Comparison of ENCODE assay signal across 15 cellular contexts in genomic region chr3:106957021-106957420, GRCh38.
DNase-seq lines count a peak whose midpoint lies in the region; ATAC-seq and TF ChIP-seq lines count a peak whose summit lies in the region.
"Had no signal": no experiment of that assay in that cellular context is flagged by ENCODE, and none has a peak within 500 bp of the region (broad histone marks: within the 10 kb centered on the region; RNA-seq: fewer than 3 reads in every experiment).

No MANE protein-coding gene starts in this region.

- H3K4me3 Mint-ChIP-seq in HFFc6 = no peak overlapping the region; the same call in 1 of the 2 replicates
- H3K4me3 Mint-ChIP-seq in stimulated activated memory B cell treated with anti-CD40 and anti-IgM and Interleukin-4, amounts not matched to agents 10 μg/mL and 1 μg/mL and 100 μg/mL, for 72 hours = no peak overlapping the region

- peak overlapping the region; percentile 0 for H3K27ac Mint-ChIP-seq in HFFc6
- no peak overlapping the region for H3K27ac Mint-ChIP-seq in stimulated activated memory B cell treated with anti-CD40 and anti-IgM and Interleukin-4, amounts not matched to agents 10 μg/mL and 1 μg/mL and 100 μg/mL, for 72 hours

- H3K27me3 Mint-ChIP-seq in HFFc6 (ENCODE audit: insufficient read depth) = no peaks in the 10 kb centered on the region
- H3K27me3 Mint-ChIP-seq in stimulated activated memory B cell treated with anti-CD40 and anti-IgM and Interleukin-4, amounts not matched to agents 10 μg/mL and 1 μg/mL and 100 μg/mL, for 72 hours = no peaks in the 10 kb centered on the region

- no peak for ATAC-seq in stimulated activated memory B cell treated with anti-CD40 and anti-IgM and Interleukin-4, amounts not matched to agents 10 μg/mL and 1 μg/mL and 100 μg/mL, for 72 hours
- ATAC-seq: K562 had no signal

- peak; percentile 18 for DNase-seq in HFFc6
- DNase-seq in amniotic stem cell (lab: John Stamatoyannopoulos, UW) = peak; percentile 5
- DNase-seq in fibroblast of peridontal ligament (ENCODE audit: extremely low read depth) = peak; percentile 55
- no peak for DNase-seq in NCI-H1930 (lab: John Stamatoyannopoulos, UW)
- DNase-seq in putamen (ENCODE audit: low spot score) = no peak
- DNase-seq in activated CD4-positive, alpha-beta T cell treated with anti-CD3 and anti-CD28 coated beads, Interleukin-2, amount 50 U/mL, for 4 hours = no peak
- DNase-seq: C1 segment of cervical spinal cord, DMS153, NCI-H1048, NCI-H146, NCI-H2227 treated with DMSO at 0.1 percent for 48 hours, NCI-H524 treated with DMSO at 0.1 percent for 48 hours, OCI-M1 had no signal

- H3K4me1 Mint-ChIP-seq in HFFc6 (ENCODE audit: low read depth) = peaks cover 20% of the 10 kb centered on the region
- H3K4me1 Mint-ChIP-seq in stimulated activated memory B cell treated with anti-CD40 and anti-IgM and Interleukin-4, amounts not matched to agents 10 μg/mL and 1 μg/mL and 100 μg/mL, for 72 hours = no peaks in the 10 kb centered on the region

- H3K36me3 Mint-ChIP-seq in HFFc6 (ENCODE audit: low read depth) = peaks cover 10% of the 10 kb centered on the region; the same call in 1 of the 2 replicates
- no peaks in the 10 kb centered on the region for H3K36me3 Mint-ChIP-seq in stimulated activated memory B cell treated with anti-CD40 and anti-IgM and Interleukin-4, amounts not matched to agents 10 μg/mL and 1 μg/mL and 100 μg/mL, for 72 hours

- TF ChIP-seq CTCF in HFFc6 (IDR thresholded peaks at IDR 0.05) = no peak

- no peaks in the 10 kb centered on the region for H3K9me3 Mint-ChIP-seq in HFFc6
- H3K9me3 Mint-ChIP-seq in stimulated activated memory B cell treated with anti-CD40 and anti-IgM and Interleukin-4, amounts not matched to agents 10 μg/mL and 1 μg/mL and 100 μg/mL, for 72 hours = peaks cover 6% of the 10 kb centered on the region

Comparison
In these comparisons a context has a peak if more than half of its experiments do, and no peak if none do; other contexts are left out.
1. DNase-seq: peak in HFFc6 (single experiment), amniotic stem cell (single experiment) and fibroblast of peridontal ligament (single experiment); none in NCI-H1930 (0 of 2), putamen (single experiment) and activated CD4-positive, alpha-beta T cell treated with anti-CD3 and anti-CD28 coated beads, Interleukin-2, amount 50 U/mL, for 4 hours (0 of 2).